In the genomic region with DNA sequence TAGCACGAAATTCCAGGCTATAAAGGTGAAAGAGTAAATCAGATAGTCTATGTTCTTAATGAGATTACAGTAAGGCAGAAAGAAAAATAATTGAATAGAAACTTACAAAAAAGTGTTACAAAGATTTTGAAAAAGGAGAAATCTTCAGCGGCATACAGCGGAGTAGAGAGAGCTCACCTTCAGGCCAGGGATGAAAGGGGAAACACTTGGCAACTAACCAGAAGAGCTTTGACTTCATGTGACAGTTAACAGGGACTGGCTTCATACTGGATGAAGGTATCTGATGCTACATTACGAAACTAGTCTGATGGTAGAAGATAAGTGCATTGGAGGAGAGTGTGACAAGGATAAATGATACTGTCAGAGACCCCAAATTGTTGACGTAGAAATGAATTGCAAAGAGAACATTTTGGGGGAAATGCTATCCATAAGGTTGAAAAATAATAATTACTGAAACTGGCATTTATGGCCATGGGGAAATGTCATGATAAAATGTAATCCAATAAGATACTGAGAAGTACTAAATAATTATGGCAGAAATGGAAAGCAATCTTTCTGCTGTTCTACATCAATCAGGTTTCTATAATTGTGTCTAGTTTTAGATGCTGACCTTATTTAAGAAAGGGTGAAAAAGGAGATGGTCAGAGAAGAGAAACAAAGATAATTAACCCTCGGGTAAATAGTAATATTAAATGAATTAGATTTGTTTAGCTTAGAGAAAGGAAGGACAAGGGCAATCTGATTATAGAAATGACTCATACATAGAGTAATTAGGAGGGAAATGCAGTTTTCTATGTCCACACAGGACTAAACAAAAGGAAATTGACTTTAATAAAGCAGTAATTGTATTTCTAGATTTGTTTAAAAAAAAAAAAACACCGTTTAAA, we compare ENCODE assay signal across 25 cellular contexts.
"Had no signal": no experiment of that assay in that cellular context is flagged by ENCODE, and none has a peak within 500 bp of the region (broad histone marks: within the 10 kb centered on the region; RNA-seq: fewer than 3 reads in every experiment).

No MANE protein-coding gene starts in this region.

- H3K27ac ChIP-seq: colonic mucosa, esophagus squamous epithelium, gastroesophageal sphincter, prostate gland, right atrium auricular region, spleen, thoracic aorta, vagina had no signal

- DNase-seq: activated CD4-positive, alpha-beta T cell treated with anti-CD3 and anti-CD28 coated beads, Interleukin-2, amount 50 U/mL, for 48 hours; activated CD8-positive, alpha-beta memory T cell treated with anti-CD3 and anti-CD28 coated beads, Interleukin-2, amount 50 U/mL, for 48 hours; activated naive CD4-positive, alpha-beta T cell treated with anti-CD3 and anti-CD28 coated beads for 36 hours; activated naive CD8-positive, alpha-beta T cell treated with anti-CD3 and anti-CD28 coated beads, Interleukin-2, amount 10 ng/mL, durations not matched to agents 7 days and 5 days; activated T-cell treated with anti-CD3 and anti-CD28 coated beads, Interleukin-2, amount 50 U/mL, for 48 hours; amygdala; colonic mucosa; endodermal cell; esophagus squamous epithelium; head of caudate nucleus; hypothalamus; spleen; stimulated activated CD4-positive, alpha-beta T cell treated with anti-CD3 and anti-CD28 coated beads, Interleukin-4, amount 100 ng/mL, for 24 hours; stimulated activated naive CD4-positive, alpha-beta T cell treated with Interleukin-2 at 50 U/mL for 16 hours had no signal

- H3K4me3 ChIP-seq: colonic mucosa, esophagus squamous epithelium, gastroesophageal sphincter, prostate gland, right atrium auricular region, spleen, thoracic aorta, vagina had no signal

- FAIRE-seq: bronchial epithelial cell, islet of Langerhans had no signal

- H3K27ac Mint-ChIP-seq: activated naive CD4-positive, alpha-beta T cell treated with anti-CD3 and anti-CD28 coated beads for 36 hours; activated naive CD8-positive, alpha-beta T cell treated with anti-CD3 and anti-CD28 coated beads, Interleukin-2, amount 10 ng/mL, durations not matched to agents 7 days and 5 days; endodermal cell; memory B cell; natural killer cell treated with Interleukin-12 subunit alpha and Interleukin-12 subunit beta and Interleukin-15 and Interleukin-18, amount 100 ng/mL, for 72 hours; type B pancreatic cell; WTC11 had no signal

- H3K4me3 Mint-ChIP-seq: activated naive CD4-positive, alpha-beta T cell treated with anti-CD3 and anti-CD28 coated beads for 36 hours; activated naive CD8-positive, alpha-beta T cell treated with anti-CD3 and anti-CD28 coated beads, Interleukin-2, amount 10 ng/mL, durations not matched to agents 7 days and 5 days; endodermal cell; memory B cell; natural killer cell treated with Interleukin-12 subunit alpha and Interleukin-12 subunit beta and Interleukin-15 and Interleukin-18, amount 100 ng/mL, for 72 hours; type B pancreatic cell; WTC11 had no signal

- H3K4me1 Mint-ChIP-seq: activated naive CD8-positive, alpha-beta T cell treated with anti-CD3 and anti-CD28 coated beads, Interleukin-2, amount 10 ng/mL, durations not matched to agents 7 days and 5 days; memory B cell had no signal

- H3K9me3 ChIP-seq: colonic mucosa, gastroesophageal sphincter, prostate gland, right atrium auricular region, thoracic aorta, vagina had no signal

- ATAC-seq: gastroesophageal sphincter; natural killer cell treated with Interleukin-12 subunit alpha and Interleukin-12 subunit beta and Interleukin-15 and Interleukin-18, amount 100 ng/mL, for 72 hours; WTC11 had no signal

- H3K9me3 Mint-ChIP-seq: activated naive CD8-positive, alpha-beta T cell treated with anti-CD3 and anti-CD28 coated beads, Interleukin-2, amount 10 ng/mL, durations not matched to agents 7 days and 5 days; endodermal cell; type B pancreatic cell had no signal

- H3K36me3 ChIP-seq: colonic mucosa, esophagus squamous epithelium, gastroesophageal sphincter, prostate gland, right atrium auricular region, spleen, thoracic aorta, vagina had no signal

- H3K36me3 Mint-ChIP-seq: activated naive CD8-positive, alpha-beta T cell treated with anti-CD3 and anti-CD28 coated beads, Interleukin-2, amount 10 ng/mL, durations not matched to agents 7 days and 5 days; memory B cell; type B pancreatic cell; WTC11 had no signal

- H3K27me3 Mint-ChIP-seq: activated naive CD8-positive, alpha-beta T cell treated with anti-CD3 and anti-CD28 coated beads, Interleukin-2, amount 10 ng/mL, durations not matched to agents 7 days and 5 days; memory B cell; natural killer cell treated with Interleukin-12 subunit alpha and Interleukin-12 subunit beta and Interleukin-15 and Interleukin-18, amount 100 ng/mL, for 72 hours; type B pancreatic cell had no signal

- H3K27me3 ChIP-seq: colonic mucosa, esophagus squamous epithelium, gastroesophageal sphincter, right atrium auricular region, spleen, vagina had no signal

- H3K4me1 ChIP-seq: colonic mucosa, esophagus squamous epithelium, gastroesophageal sphincter, prostate gland, right atrium auricular region, spleen, vagina had no signal
